In the genomic region with DNA sequence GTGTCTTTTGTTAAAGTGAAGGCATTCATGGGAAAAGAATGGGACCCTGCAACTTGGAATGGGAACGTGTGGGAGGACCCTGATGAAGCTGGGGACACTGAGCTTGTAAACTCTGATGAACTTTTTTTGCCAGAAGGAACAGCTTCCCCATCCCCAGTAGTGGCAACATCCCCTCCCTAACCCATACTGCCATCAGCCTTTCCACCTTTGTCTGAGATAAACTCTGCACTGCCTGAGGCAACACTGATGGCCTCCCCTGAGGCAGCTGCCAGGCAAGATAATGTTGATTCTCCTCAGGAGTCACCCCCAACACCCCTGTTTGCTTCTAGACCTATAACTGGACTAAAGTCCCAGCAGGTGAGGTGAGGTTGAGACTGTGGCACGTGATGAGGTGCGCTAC, we compare ENCODE assay signal across 7 cellular contexts. TPM values are rescaled to one million over a fixed set of nuclear protein-coding genes. Genes with fewer than 3 reads are reported as not detected.
DNase-seq lines count a peak whose midpoint lies in the region; ATAC-seq and TF ChIP-seq lines count a peak whose summit lies in the region.
"Not testable (repeated sequence)": the region's sequence is repeated elsewhere in the genome, so short reads cannot be mapped to it uniquely, and the experiment has no call there.

No MANE protein-coding gene starts in this region.

- H2AK5ac ChIP-seq in mesendoderm (ENCODE audit: low read length) = not testable (repeated sequence)

- H2BK15ac ChIP-seq in mesendoderm (replicated peaks; ENCODE audit: low read depth) = not testable (repeated sequence)

- not testable (repeated sequence) for H4K5ac ChIP-seq in mesendoderm (ENCODE audit: low read length)

- H3K27me3 ChIP-seq in CD4-positive, alpha-beta T cell (ENCODE audit: control insufficient read depth, insufficient read depth, low read length); HUES48 (ENCODE audit: control insufficient read depth, insufficient read depth, low read length); endodermal cell (ENCODE audit: control insufficient read depth, insufficient read depth, low read length, poor library complexity, severe bottlenecking); mesendoderm (ENCODE audit: insufficient read depth, low read length, poor library complexity): not testable (repeated sequence)

- not testable (repeated sequence) for H3K18ac ChIP-seq in mesendoderm (ENCODE audit: low read length)

- intact Hi-C loops in CD4-positive, alpha-beta T cell (cut with DNase I, micrococcal nuclease) = not testable (repeated sequence)

- H3K36me3 Mint-ChIP-seq in CD4-positive, alpha-beta T cell (ENCODE audit: low read depth) = peaks cover 27% of the 10 kb centered on the region
- H3K36me3 Mint-ChIP-seq in activated T-cell treated with anti-CD3 and anti-CD28 coated beads, Interleukin-2, amount 50 U/mL, for 72 hours (ENCODE audit: insufficient read depth in 2 of 2); stimulated activated effector memory CD8-positive, alpha-beta T cell treated with anti-CD3 and anti-CD28 coated beads, Interleukin-12 subunit alpha, Interleukin-12 subunit beta, amount 100 ng/mL, for 72 hours: not testable (repeated sequence)
- H3K36me3 Mint-ChIP-seq in endodermal cell (ENCODE audit: low read depth) = peaks cover 39% of the 10 kb centered on the region

- H3K23ac ChIP-seq in mesendoderm (ENCODE audit: low read length) = not testable (repeated sequence)

- not testable (repeated sequence) for DNase-seq in CD4-positive, alpha-beta T cell; activated T-cell treated with anti-CD3 and anti-CD28 coated beads, Interleukin-2, amount 50 U/mL, for 72 hours; endodermal cell; stimulated activated effector memory CD8-positive, alpha-beta T cell treated with anti-CD3 and anti-CD28 coated beads, Interleukin-12 subunit alpha, Interleukin-12 subunit beta, amount 100 ng/mL, for 72 hours (ENCODE audit: low spot score in 2 of 2)
- DNase-seq in NCI-H748 (lab: John Stamatoyannopoulos, UW; ENCODE audit: unreplicated experiment) (peak; percentile 39), mesendoderm (peak; percentile 73)

- H3K79me2 ChIP-seq in mesendoderm (ENCODE audit: control insufficient read depth, insufficient read depth, low read length) = not testable (repeated sequence)

- H2BK120ac ChIP-seq in mesendoderm (ENCODE audit: low read depth, low read length) = not testable (repeated sequence)

- peaks cover 62% of the 10 kb centered on the region for H3K4me1 Mint-ChIP-seq in CD4-positive, alpha-beta T cell (ENCODE audit: low read depth)
- peaks cover 27% of the 10 kb centered on the region for H3K4me1 Mint-ChIP-seq in activated T-cell treated with anti-CD3 and anti-CD28 coated beads, Interleukin-2, amount 50 U/mL, for 72 hours (ENCODE audit: low read depth)
- H3K4me1 Mint-ChIP-seq in endodermal cell = peaks cover 45% of the 10 kb centered on the region
- peaks cover 57% of the 10 kb centered on the region for H3K4me1 Mint-ChIP-seq in stimulated activated effector memory CD8-positive, alpha-beta T cell treated with anti-CD3 and anti-CD28 coated beads, Interleukin-12 subunit alpha, Interleukin-12 subunit beta, amount 100 ng/mL, for 72 hours

- not testable (repeated sequence) for H4K8ac ChIP-seq in mesendoderm (ENCODE audit: low read depth, low read length)

- TF ChIP-seq CTCF in CD4-positive, alpha-beta T cell (IDR thresholded peaks at IDR 0.05); endodermal cell (conservative IDR thresholded peaks at IDR 0.05): not testable (repeated sequence)

- POLR2A ChIA-PET in CD4-positive, alpha-beta T cell (lab: Charles Lee) = interaction anchor here (0.7 kb wide), 1 partner anchor 93 kb away, joined by 3 read pairs; no protein-coding TSS in a partner anchor

- H3K4me3 Mint-ChIP-seq in CD4-positive, alpha-beta T cell; activated T-cell treated with anti-CD3 and anti-CD28 coated beads, Interleukin-2, amount 50 U/mL, for 72 hours; endodermal cell; stimulated activated effector memory CD8-positive, alpha-beta T cell treated with anti-CD3 and anti-CD28 coated beads, Interleukin-12 subunit alpha, Interleukin-12 subunit beta, amount 100 ng/mL, for 72 hours: not testable (repeated sequence)

- not testable (repeated sequence) for H3K36me3 ChIP-seq in HUES48 (ENCODE audit: control insufficient read depth, insufficient read depth, low read length); mesendoderm (ENCODE audit: control insufficient read depth, insufficient read depth, low read length)
- H3K36me3 ChIP-seq in endodermal cell (ENCODE audit: control insufficient read depth, insufficient read depth, low read length) = peaks cover 11% of the 10 kb centered on the region

- ATAC-seq in CD4-positive, alpha-beta T cell (ENCODE audit: poor library complexity); activated T-cell treated with anti-CD3 and anti-CD28 coated beads, Interleukin-2, amount 50 U/mL, for 72 hours (replicated peaks in 1 of 2); stimulated activated effector memory CD8-positive, alpha-beta T cell treated with anti-CD3 and anti-CD28 coated beads, Interleukin-12 subunit alpha, Interleukin-12 subunit beta, amount 100 ng/mL, for 72 hours: not testable (repeated sequence)

- H3K4ac ChIP-seq in mesendoderm (ENCODE audit: low read depth, low read length) = not testable (repeated sequence)

- H3K27me3 Mint-ChIP-seq in CD4-positive, alpha-beta T cell; activated T-cell treated with anti-CD3 and anti-CD28 coated beads, Interleukin-2, amount 50 U/mL, for 72 hours (ENCODE audit: low read depth); endodermal cell (ENCODE audit: insufficient read depth): not testable (repeated sequence)

- not testable (repeated sequence) for H3K79me1 ChIP-seq in mesendoderm (ENCODE audit: low read length)

- H3K4me1 ChIP-seq in HUES48 (ENCODE audit: control insufficient read depth, insufficient read depth, low read length) = peaks cover 46% of the 10 kb centered on the region
- H3K4me1 ChIP-seq in endodermal cell (ENCODE audit: control insufficient read depth, insufficient read depth, low read length) = peaks cover 15% of the 10 kb centered on the region
- not testable (repeated sequence) for H3K4me1 ChIP-seq in mesendoderm (ENCODE audit: control insufficient read depth, low read depth, low read length)

- peak overlapping the region; percentile 10 for H3K27ac Mint-ChIP-seq in CD4-positive, alpha-beta T cell
- H3K27ac Mint-ChIP-seq in activated T-cell treated with anti-CD3 and anti-CD28 coated beads, Interleukin-2, amount 50 U/mL, for 72 hours = peak overlapping the region; percentile 67
- peak overlapping the region; percentile 31 for H3K27ac Mint-ChIP-seq in endodermal cell
- peak overlapping the region; percentile 50 for H3K27ac Mint-ChIP-seq in stimulated activated effector memory CD8-positive, alpha-beta T cell treated with anti-CD3 and anti-CD28 coated beads, Interleukin-12 subunit alpha, Interleukin-12 subunit beta, amount 100 ng/mL, for 72 hours

- not testable (repeated sequence) for H2BK5ac ChIP-seq in mesendoderm (ENCODE audit: low read length)

- not testable (repeated sequence) for H3K4me3 ChIP-seq in HUES48 (ENCODE audit: low read depth, low read length); endodermal cell (ENCODE audit: low read length); mesendoderm (ENCODE audit: low read length)

- not testable (repeated sequence) for H3K56ac ChIP-seq in mesendoderm (ENCODE audit: low read length)

- H3K27ac ChIP-seq in CD4-positive, alpha-beta T cell (ENCODE audit: low read depth, low read length); endodermal cell (ENCODE audit: low read depth, low read length); mesendoderm (ENCODE audit: low read depth, low read length): not testable (repeated sequence)
- H3K27ac ChIP-seq in HUES48 (ENCODE audit: low read depth, low read length) = peak overlapping the region; percentile 50

- H3K9me3 Mint-ChIP-seq in CD4-positive, alpha-beta T cell; activated T-cell treated with anti-CD3 and anti-CD28 coated beads, Interleukin-2, amount 50 U/mL, for 72 hours; stimulated activated effector memory CD8-positive, alpha-beta T cell treated with anti-CD3 and anti-CD28 coated beads, Interleukin-12 subunit alpha, Interleukin-12 subunit beta, amount 100 ng/mL, for 72 hours: not testable (repeated sequence)
- peaks cover 16% of the 10 kb centered on the region for H3K9me3 Mint-ChIP-seq in endodermal cell

- CTCF ChIA-PET in CD4-positive, alpha-beta T cell (lab: Charles Lee) = not testable (repeated sequence)

- WGBS in endodermal cell (ENCODE audit: insufficient coverage in 1 of 2, insufficient read length in 1 of 2), 2 experiments = 20 to 69% methylated on average over 1 to 3 of the region's 3 CpGs
- no CpG with 5 or more reads among the region's 3 CpGs for WGBS in mesendoderm (ENCODE audit: extremely low coverage, insufficient coverage, low lambda C conversion rate)

- H3K9me3 ChIP-seq in CD4-positive, alpha-beta T cell (ENCODE audit: control insufficient read depth, low read length); HUES48 (ENCODE audit: control insufficient read depth, insufficient read depth, low read length): not testable (repeated sequence)
- peaks cover 13% of the 10 kb centered on the region for H3K9me3 ChIP-seq in endodermal cell (ENCODE audit: control insufficient read depth, low read length)

- H3K9ac ChIP-seq in HUES48 (ENCODE audit: low read depth, low read length); endodermal cell (ENCODE audit: extremely low read depth, low read length, poor library complexity, severe bottlenecking); mesendoderm (ENCODE audit: low read length): not testable (repeated sequence)

- not testable (repeated sequence) for H3K4me2 ChIP-seq in mesendoderm (ENCODE audit: low read length)

RNA-seq across cellular contexts. Expression of a gene that starts 24.6 kb away (rescaled TPM):
- total RNA-seq in CD4-positive, alpha-beta T cell = 10 to 100 TPM; 15.9 to 18.3 TPM
- total RNA-seq in activated T-cell treated with anti-CD3 and anti-CD28 coated beads, Interleukin-2, amount 50 U/mL, for 72 hours = 10 to 100 TPM; 22.1 to 23.5 TPM
- total RNA-seq in endodermal cell = 10 to 100 TPM; 32.7 to 33.3 TPM
- 24.2 TPM for polyA plus RNA-seq in endodermal cell (2013, experiment 1 of 2)
- polyA plus RNA-seq in endodermal cell (2013, experiment 2 of 2) = 22.1 TPM
- polyA plus RNA-seq in mesendoderm (2013, experiment 1 of 2) = 20.5 TPM
- polyA plus RNA-seq in mesendoderm (2013, experiment 2 of 2) = 21.3 TPM

Comparison
In these comparisons a context has a peak if more than half of its experiments do, and no peak if none do; other contexts are left out.
1. H3K27ac Mint-ChIP-seq: peak in every context shown above with its lines; median percentile 67 in activated T-cell treated with anti-CD3 and anti-CD28 coated beads, Interleukin-2, amount 50 U/mL, for 72 hours; 50 in stimulated activated effector memory CD8-positive, alpha-beta T cell treated with anti-CD3 and anti-CD28 coated beads, Interleukin-12 subunit alpha, Interleukin-12 subunit beta, amount 100 ng/mL, for 72 hours; 31 in endodermal cell; 10 in CD4-positive, alpha-beta T cell.